In the genomic region with DNA sequence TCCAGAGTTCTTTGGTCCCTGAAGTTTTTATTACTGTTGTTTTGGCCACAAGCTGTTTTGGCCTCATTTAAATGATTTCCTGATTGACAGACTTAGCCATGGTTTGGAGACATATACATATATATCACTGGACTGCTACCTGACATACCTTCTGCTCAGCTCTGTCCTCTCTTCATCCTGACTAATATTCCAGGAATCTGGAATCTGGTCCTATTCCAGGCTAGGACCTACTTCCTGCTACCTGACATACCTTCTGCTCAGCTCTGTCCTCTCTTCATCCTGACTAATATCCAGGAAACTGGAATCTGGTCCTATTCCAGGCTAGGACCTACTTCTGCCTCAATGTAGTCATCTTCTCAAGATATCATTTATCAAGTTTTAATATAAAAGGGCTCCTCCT, we compare ENCODE assay signal across 35 cellular contexts.
"Had no signal": no experiment of that assay in that cellular context is flagged by ENCODE, and none has a peak within 500 bp of the region (broad histone marks: within the 10 kb centered on the region; RNA-seq: fewer than 3 reads in every experiment).

No MANE protein-coding gene starts in this region.

- H3K36me3 ChIP-seq: ascending aorta, breast epithelium, esophagus muscularis mucosa, gastroesophageal sphincter, WERI-Rb-1 had no signal

- H3K27me3 Mint-ChIP-seq: activated B cell treated with CpG ODN at 0.5 μM for 24 hours; activated CD8-positive, alpha-beta memory T cell treated with anti-CD3 and anti-CD28 coated beads, Interleukin-2, amount 10 ng/mL, durations not matched to agents 7 days and 5 days; activated naive CD4-positive, alpha-beta T cell treated with anti-CD3 and anti-CD28 coated beads, Interleukin-2, amount 10 ng/mL, durations not matched to agents 7 days and 5 days; activated naive CD8-positive, alpha-beta T cell treated with anti-CD3 and anti-CD28 coated beads, Interleukin-2, amount 10 ng/mL, durations not matched to agents 7 days and 5 days; brain; central memory CD8-positive, alpha-beta T cell; dendritic cell treated with granulocyte-macrophage colony-stimulating factor and Interleukin-4, amounts not matched to agents 40 ng/mL and 50 ng/mL, for 4 days; T-helper 17 cell had no signal

- H3K27ac Mint-ChIP-seq: activated B cell treated with CpG ODN at 0.5 μM for 24 hours; activated CD8-positive, alpha-beta memory T cell treated with anti-CD3 and anti-CD28 coated beads, Interleukin-2, amount 10 ng/mL, durations not matched to agents 7 days and 5 days; activated CD8-positive, alpha-beta T cell treated with anti-CD3 and anti-CD28 coated beads, Interleukin-2, amount 10 ng/mL, durations not matched to agents 7 days and 5 days; activated naive CD4-positive, alpha-beta T cell treated with anti-CD3 and anti-CD28 coated beads, Interleukin-2, amount 10 ng/mL, durations not matched to agents 7 days and 5 days; activated naive CD4-positive, alpha-beta T cell treated with anti-CD3 and anti-CD28 coated beads, Interleukin-2, amount 50 U/mL, for 72 hours; activated naive CD8-positive, alpha-beta T cell treated with anti-CD3 and anti-CD28 coated beads, Interleukin-2, amount 10 ng/mL, durations not matched to agents 7 days and 5 days; activated T-helper 1 cell treated with anti-CD3 and anti-CD28 coated beads, Interleukin-12 subunit alpha, Interleukin-12 subunit beta, Interleukin-2, Interleukin-4 antibody, amounts not matched to agents 30 ng/mL and 10 ng/mL and 1 ng/mL, durations not matched to agents 14 hours and 24 hours and 36 hours; activated T-helper 2 cell treated with anti-CD3 and anti-CD28 coated beads, Interferon-gamma antibody, Interleukin-2, Interleukin-4, amounts not matched to agents 10 μg/mL and 5 μg/mL and 100 μg/mL, durations not matched to agents 14 hours and 24 hours and 36 hours; brain; dendritic cell treated with granulocyte-macrophage colony-stimulating factor and Interleukin-4, amounts not matched to agents 40 ng/mL and 50 ng/mL, for 4 days; endodermal cell; T-helper 17 cell; T-helper 2 cell treated with Interferon-gamma antibody and Interleukin-4, amounts not matched to agents 5 μg/mL and 100 μg/mL, for 36 hours had no signal

- H3K4me1 ChIP-seq: ascending aorta, breast epithelium, esophagus muscularis mucosa, gastroesophageal sphincter had no signal

- H3K27ac ChIP-seq: ascending aorta, breast epithelium, coronary artery, dorsolateral prefrontal cortex, esophagus muscularis mucosa, gastroesophageal sphincter, WERI-Rb-1 had no signal

- H3K4me3 Mint-ChIP-seq: activated B cell treated with CpG ODN at 0.5 μM for 24 hours; activated CD8-positive, alpha-beta memory T cell treated with anti-CD3 and anti-CD28 coated beads, Interleukin-2, amount 10 ng/mL, durations not matched to agents 7 days and 5 days; activated CD8-positive, alpha-beta T cell treated with anti-CD3 and anti-CD28 coated beads, Interleukin-2, amount 10 ng/mL, durations not matched to agents 7 days and 5 days; activated naive CD4-positive, alpha-beta T cell treated with anti-CD3 and anti-CD28 coated beads, Interleukin-2, amount 10 ng/mL, durations not matched to agents 7 days and 5 days; activated naive CD8-positive, alpha-beta T cell treated with anti-CD3 and anti-CD28 coated beads, Interleukin-2, amount 10 ng/mL, durations not matched to agents 7 days and 5 days; activated T-helper 1 cell treated with anti-CD3 and anti-CD28 coated beads, Interleukin-12 subunit alpha, Interleukin-12 subunit beta, Interleukin-2, Interleukin-4 antibody, amounts not matched to agents 30 ng/mL and 10 ng/mL and 1 ng/mL, durations not matched to agents 14 hours and 24 hours and 36 hours; brain; central memory CD8-positive, alpha-beta T cell; dendritic cell treated with granulocyte-macrophage colony-stimulating factor and Interleukin-4, amounts not matched to agents 40 ng/mL and 50 ng/mL, for 4 days; endodermal cell; T-helper 17 cell; T-helper 2 cell treated with Interferon-gamma antibody and Interleukin-4, amounts not matched to agents 5 μg/mL and 100 μg/mL, for 36 hours had no signal

- H3K4me3 ChIP-seq: ascending aorta, breast epithelium, coronary artery, dorsolateral prefrontal cortex, esophagus muscularis mucosa, gastroesophageal sphincter had no signal

- H3K4me1 Mint-ChIP-seq: activated B cell treated with CpG ODN at 0.5 μM for 24 hours; activated CD8-positive, alpha-beta memory T cell treated with anti-CD3 and anti-CD28 coated beads, Interleukin-2, amount 10 ng/mL, durations not matched to agents 7 days and 5 days; activated naive CD4-positive, alpha-beta T cell treated with anti-CD3 and anti-CD28 coated beads, Interleukin-2, amount 10 ng/mL, durations not matched to agents 7 days and 5 days; activated naive CD8-positive, alpha-beta T cell treated with anti-CD3 and anti-CD28 coated beads, Interleukin-2, amount 10 ng/mL, durations not matched to agents 7 days and 5 days; brain; central memory CD8-positive, alpha-beta T cell; T-helper 17 cell had no signal

- DNase-seq: activated B cell treated with CpG ODN at 0.5 μM for 24 hours; activated CD4-positive, alpha-beta T cell treated with anti-CD3 and anti-CD28 coated beads for 48 hours; activated CD4-positive, alpha-beta T cell treated with anti-CD3 and anti-CD28 coated beads, Interleukin-2, amount 50 U/mL, for 1 hour; activated CD4-positive, alpha-beta T cell treated with anti-CD3 and anti-CD28 coated beads, Interleukin-2, amount 50 U/mL, for 48 hours; activated CD8-positive, alpha-beta memory T cell treated with anti-CD3 and anti-CD28 coated beads, Interleukin-2, amount 10 ng/mL, durations not matched to agents 7 days and 5 days; activated CD8-positive, alpha-beta memory T cell treated with anti-CD3 and anti-CD28 coated beads, Interleukin-2, amount 50 U/mL, for 4 hours; activated CD8-positive, alpha-beta T cell treated with anti-CD3 and anti-CD28 coated beads, Interleukin-2, amount 10 ng/mL, durations not matched to agents 7 days and 5 days; activated effector memory CD4-positive, alpha-beta T cell treated with anti-CD3 and anti-CD28 coated beads, Interleukin-2, amount 50 U/mL, for 16 hours; activated naive CD4-positive, alpha-beta T cell treated with anti-CD3 and anti-CD28 coated beads, Interleukin-2, amount 10 ng/mL, durations not matched to agents 7 days and 5 days; activated naive CD8-positive, alpha-beta T cell treated with anti-CD3 and anti-CD28 coated beads, Interleukin-2, amount 10 ng/mL, durations not matched to agents 7 days and 5 days; activated T-cell treated with anti-CD3 and anti-CD28 coated beads, Interleukin-2, amount 50 U/mL, for 1 hour; activated T-cell treated with anti-CD3 and anti-CD28 coated beads, Interleukin-2, amount 50 U/mL, for 48 hours; dorsolateral prefrontal cortex; effector memory CD4-positive, alpha-beta T cell; endodermal cell; erythroblast; foreskin melanocyte; head of caudate nucleus; T-helper 1 cell; T-helper 17 cell; T1000; WERI-Rb-1 had no signal

- H3K9me3 ChIP-seq: ascending aorta, esophagus muscularis mucosa, gastroesophageal sphincter had no signal

- H3K27me3 ChIP-seq: ascending aorta, breast epithelium, esophagus muscularis mucosa, gastroesophageal sphincter had no signal

- H3K36me3 Mint-ChIP-seq: activated CD8-positive, alpha-beta memory T cell treated with anti-CD3 and anti-CD28 coated beads, Interleukin-2, amount 10 ng/mL, durations not matched to agents 7 days and 5 days; activated naive CD4-positive, alpha-beta T cell treated with anti-CD3 and anti-CD28 coated beads, Interleukin-2, amount 10 ng/mL, durations not matched to agents 7 days and 5 days; activated naive CD4-positive, alpha-beta T cell treated with anti-CD3 and anti-CD28 coated beads, Interleukin-2, amount 50 U/mL, for 72 hours; activated naive CD8-positive, alpha-beta T cell treated with anti-CD3 and anti-CD28 coated beads, Interleukin-2, amount 10 ng/mL, durations not matched to agents 7 days and 5 days; brain had no signal

- H3K9me3 Mint-ChIP-seq: activated naive CD8-positive, alpha-beta T cell treated with anti-CD3 and anti-CD28 coated beads, Interleukin-2, amount 10 ng/mL, durations not matched to agents 7 days and 5 days; activated T-helper 1 cell treated with anti-CD3 and anti-CD28 coated beads, Interleukin-12 subunit alpha, Interleukin-12 subunit beta, Interleukin-2, Interleukin-4 antibody, amounts not matched to agents 30 ng/mL and 10 ng/mL and 1 ng/mL, durations not matched to agents 14 hours and 24 hours and 36 hours; endodermal cell had no signal

- ATAC-seq: activated CD4-positive, CD25-positive, alpha-beta regulatory T cell treated with anti-CD3 and anti-CD28 coated beads, Interleukin-2, amount 50 U/mL, for 24 hours; activated CD8-positive, alpha-beta memory T cell treated with anti-CD3 and anti-CD28 coated beads, Interleukin-2, amount 10 ng/mL, durations not matched to agents 7 days and 5 days; activated CD8-positive, alpha-beta T cell treated with anti-CD3 and anti-CD28 coated beads, Interleukin-2, amount 10 ng/mL, durations not matched to agents 7 days and 5 days; activated naive CD4-positive, alpha-beta T cell treated with anti-CD3 and anti-CD28 coated beads, Interleukin-2, amount 50 U/mL, for 72 hours; gastroesophageal sphincter; T-helper 17 cell had no signal
